In genomic region chr10:75456122-75456521, GRCh38 we compare ENCODE assay signal across 26 cellular contexts. TPM values are rescaled to one million over a fixed set of nuclear protein-coding genes. Genes with fewer than 3 reads are reported as not detected.
"Had no signal": no experiment of that assay in that cellular context is flagged by ENCODE, and none has a peak within 500 bp of the region (broad histone marks: within the 10 kb centered on the region; RNA-seq: fewer than 3 reads in every experiment).

No MANE protein-coding gene starts in this region.

- H3K27me3 ChIP-seq: MG63, Peyer's patch, SJCRH30 had no signal

- DNase-seq: IMR-90; Karpas-422; KG1; MG63; NCI-H1092 treated with DMSO at 0.1 percent for 48 hours; NCI-H1436; NCI-H187; NCI-H2029; NCI-H2081 treated with DMSO at 0.1 percent for 48 hours; NCI-H2227 treated with DMSO at 0.1 percent for 48 hours; NCI-H446; NCI-H510A; NCI-H524 treated with DMSO at 0.1 percent for 48 hours; NCI-H69; NCI-H774; NK-92 treated with Interleukin-12 subunit alpha and Interleukin-12 subunit beta, amount 100 ng/mL, for 24 hours; OCI-M1; PC-9; Peyer's patch; SHP77 treated with DMSO at 0.1 percent for 48 hours; SJCRH30 had no signal

- H3K36me3 ChIP-seq: MG63, Peyer's patch, SJCRH30 had no signal

- H3K9me3 ChIP-seq: MG63, Peyer's patch, SJCRH30 had no signal

- H2AFZ ChIP-seq: PC-9 had no signal

- H3K4me2 ChIP-seq: PC-9 had no signal

- H3K4me3 ChIP-seq: MG63, PC-9, Peyer's patch, SJCRH30 had no signal

- ATAC-seq: HepG2, Right ventricle myocardium inferior, SK-N-SH treated with all-trans-retinoic acid at 6 μM for 48 hours had no signal

- H3K4me1 ChIP-seq: Peyer's patch, SJCRH30 had no signal

- H3K27ac ChIP-seq: PC-9, Peyer's patch, SJCRH30 had no signal

RNA-seq across cellular contexts. Expression of gene LRMDA, which starts 24.7 kb away (rescaled TPM):
- total RNA-seq: HT1080; IMR-90; PC-9; T-helper 1 cell treated with Interleukin-12 subunit alpha and Interleukin-12 subunit beta and Interleukin-4 antibody, amounts not matched to agents 30 ng/mL and 1 ng/mL, for 36 hours had no signal

RNA-seq across cellular contexts. Expression of gene ZNF503, which starts 54.6 kb away (rescaled TPM):
- total RNA-seq: T-helper 1 cell treated with Interleukin-12 subunit alpha and Interleukin-12 subunit beta and Interleukin-4 antibody, amounts not matched to agents 30 ng/mL and 1 ng/mL, for 36 hours had no signal
